23 cellular contexts compared by ENCODE assay signal in the genomic region with DNA sequence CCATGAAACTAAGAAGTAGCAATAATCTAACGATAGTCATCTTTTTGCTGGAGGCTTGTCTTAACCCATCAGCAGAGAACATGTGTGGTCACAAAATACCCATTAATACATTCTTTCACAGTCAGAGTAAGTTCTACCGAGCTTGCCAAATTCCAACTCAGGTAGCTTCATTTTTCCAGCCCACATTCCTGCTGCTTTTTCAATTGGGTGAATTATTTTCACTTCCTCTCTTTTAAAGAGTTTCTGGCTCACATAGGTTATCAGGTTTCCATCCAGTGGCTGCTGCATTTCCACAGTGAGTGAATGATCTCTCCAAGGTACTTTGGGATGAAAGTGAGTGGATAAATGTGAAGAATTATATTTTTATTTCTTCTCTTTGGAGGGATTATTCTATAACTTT.
DNase-seq lines count a peak whose midpoint lies in the region; ATAC-seq and TF ChIP-seq lines count a peak whose summit lies in the region.
"Had no signal": no experiment of that assay in that cellular context is flagged by ENCODE, and none has a peak within 500 bp of the region (broad histone marks: within the 10 kb centered on the region; RNA-seq: fewer than 3 reads in every experiment).

No MANE protein-coding gene starts in this region.

- H3K14ac ChIP-seq in neuronal stem cell (ENCODE audit: low read length) (no peak overlapping the region), trophoblast cell (ENCODE audit: low read length) (no peak overlapping the region)

- H2BK12ac ChIP-seq in neuronal stem cell (ENCODE audit: low read length) (no peak overlapping the region), trophoblast cell (ENCODE audit: low read length) (no peak overlapping the region)

- no CpG with 5 or more reads among the region's 2 CpGs for WGBS in neuronal stem cell (ENCODE audit: extremely low coverage in 2 of 2, insufficient read length in 2 of 2, insufficient replicate concordance in 1 of 2), 2 donors
- no CpG with 5 or more reads among the region's 2 CpGs for WGBS in trophoblast cell (ENCODE audit: extremely low coverage, insufficient coverage, insufficient read length)

- H2BK120ac ChIP-seq in neuronal stem cell (ENCODE audit: low read depth, low read length) (no peak overlapping the region), trophoblast cell (ENCODE audit: insufficient read depth, low read length, poor library complexity) (no peak overlapping the region)

- H4K8ac ChIP-seq in neuronal stem cell (ENCODE audit: low read depth, low read length) (no peak overlapping the region), trophoblast cell (ENCODE audit: low read depth, low read length) (no peak overlapping the region)

- H3K79me1 ChIP-seq in neuronal stem cell (ENCODE audit: low read depth, low read length) (no peaks in the 10 kb centered on the region), trophoblast cell (ENCODE audit: low read length) (no peaks in the 10 kb centered on the region)

- no peaks in the 10 kb centered on the region for H3K4me1 ChIP-seq in neuronal stem cell (ENCODE audit: control insufficient read depth in 2 of 2, insufficient read depth in 1 of 2, low read depth in 1 of 2, low read length in 2 of 2)
- H3K4me1 ChIP-seq in trophoblast cell (ENCODE audit: control insufficient read depth in 1 of 2, insufficient read depth in 2 of 2, low read length in 2 of 2) = no peaks in the 10 kb centered on the region
- H3K4me1 ChIP-seq: parathyroid adenoma, upper lobe of right lung had no signal

- TF ChIP-seq CTCF in epithelial cell of esophagus (IDR thresholded peaks at IDR 0.05; ENCODE audit: insufficient read depth, low read depth, low read length, missing control alignments) = no peak

- H2AK5ac ChIP-seq in neuronal stem cell (ENCODE audit: low read depth, low read length) (no peak overlapping the region), trophoblast cell (ENCODE audit: low read length) (no peak overlapping the region)

- no peak overlapping the region for H3K9ac ChIP-seq in neuronal stem cell (ENCODE audit: low read depth, low read length, poor library complexity)
- no peak overlapping the region for H3K9ac ChIP-seq in trophoblast cell (ENCODE audit: low read length)
- H3K9ac ChIP-seq: parathyroid adenoma had no signal

- no peak overlapping the region for H4K91ac ChIP-seq in neuronal stem cell (ENCODE audit: low read depth, low read length, poor library complexity)
- H4K91ac ChIP-seq in trophoblast cell (ENCODE audit: low read depth, low read length) = no peak overlapping the region

- H3K4me3 ChIP-seq in epithelial cell of esophagus (ENCODE audit: low read length) (no peak overlapping the region), neuronal stem cell (ENCODE audit: low read length in 2 of 2) (no peak overlapping the region), trophoblast cell (ENCODE audit: low read depth, low read length) (no peak overlapping the region)
- H3K4me3 ChIP-seq: HAP-1, upper lobe of right lung had no signal

- no peak for ATAC-seq in HG02571 (IDR thresholded peaks at IDR 0.05; ENCODE audit: unreplicated experiment)
- ATAC-seq: left ventricle myocardium superior, upper lobe of right lung had no signal

- no peak overlapping the region for H3K27ac ChIP-seq in neuronal stem cell (replicated peaks; ENCODE audit: low read length)
- H3K27ac ChIP-seq in trophoblast cell (ENCODE audit: low read depth, low read length) = no peak overlapping the region
- H3K27ac ChIP-seq: parathyroid adenoma, upper lobe of right lung had no signal

- H3K27me3 ChIP-seq in neuronal stem cell (ENCODE audit: control insufficient read depth in 3 of 3, insufficient read depth in 3 of 3, low read depth in 1 of 3, low read length in 3 of 3) (no peaks in the 10 kb centered on the region), trophoblast cell (ENCODE audit: insufficient read depth, low read length) (no peaks in the 10 kb centered on the region)
- H3K27me3 ChIP-seq: upper lobe of right lung had no signal

- H4K12ac ChIP-seq in trophoblast cell (ENCODE audit: low read depth, low read length) = no peak overlapping the region

- no peak overlapping the region for H2BK15ac ChIP-seq in neuronal stem cell (ENCODE audit: low read length)

- H3K4ac ChIP-seq in neuronal stem cell (ENCODE audit: low read length) (no peak overlapping the region), trophoblast cell (ENCODE audit: low read depth, low read length) (no peak overlapping the region)

- H2AFZ ChIP-seq in neuronal stem cell (ENCODE audit: low read length) (no peak overlapping the region), trophoblast cell (ENCODE audit: insufficient read depth, low read length, poor library complexity) (no peak overlapping the region)
- H2AFZ ChIP-seq: parathyroid adenoma had no signal

- H3K4me2 ChIP-seq in neuronal stem cell (ENCODE audit: insufficient read depth, low read length, poor library complexity, severe bottlenecking) (no peak overlapping the region), trophoblast cell (ENCODE audit: low read length) (no peak overlapping the region)

- H3K18ac ChIP-seq in neuronal stem cell (ENCODE audit: low read length) (no peak overlapping the region), trophoblast cell (ENCODE audit: low read length) (no peak overlapping the region)

- H3K23ac ChIP-seq in neuronal stem cell (ENCODE audit: low read depth, low read length, poor library complexity) = no peak overlapping the region
- no peak overlapping the region for H3K23ac ChIP-seq in trophoblast cell (ENCODE audit: low read length)

- DNase-seq in NCI-H2107 treated with DMSO at 0.1 percent for 48 hours (lab: John Stamatoyannopoulos, UW; ENCODE audit: unreplicated experiment) (peak; percentile 61), NCI-H2107 (lab: John Stamatoyannopoulos, UW) (no peak), epithelial cell of esophagus (ENCODE audit: low read depth) (peak; percentile 4), neuronal stem cell (ENCODE audit: low spot score) (peak; percentile 15), NCI-H526 treated with DMSO at 0.1 percent for 48 hours (lab: John Stamatoyannopoulos, UW) (no peak), trophoblast cell (no peak)
- DNase-seq: activated CD4-positive, alpha-beta memory T cell treated with anti-CD3 and anti-CD28 coated beads for 36 hours; activated CD4-positive, CD25-positive, alpha-beta regulatory T cell; activated effector memory CD4-positive, alpha-beta T cell treated with anti-CD3 and anti-CD28 coated beads, Interleukin-2, amount 50 U/mL, for 16 hours; activated T-cell treated with anti-CD3 and anti-CD28 coated beads for 4 hours; DND-41; glutamatergic neuron; KG1; left ventricle myocardium superior; NCI-H1694; NCI-H446 treated with DMSO at 0.1 percent for 48 hours; RPMI8226; T1000; upper lobe of right lung had no signal

- no peaks in the 10 kb centered on the region for H3K79me2 ChIP-seq in trophoblast cell (ENCODE audit: control insufficient read depth, insufficient read depth, low read length, poor library complexity)
- H3K79me2 ChIP-seq: parathyroid adenoma had no signal

- H2BK5ac ChIP-seq in neuronal stem cell (ENCODE audit: low read length) (no peak overlapping the region), trophoblast cell (ENCODE audit: low read depth, low read length, poor library complexity) (no peak overlapping the region)

- H3K9me3 ChIP-seq in neuronal stem cell (replicated peaks in 1 of 2; ENCODE audit: control insufficient read depth in 2 of 2, insufficient read depth in 1 of 2, low read depth in 1 of 2, low read length in 2 of 2) = no peaks in the 10 kb centered on the region
- no peaks in the 10 kb centered on the region for H3K9me3 ChIP-seq in trophoblast cell (ENCODE audit: insufficient read depth, low read depth, low read length)
- H3K9me3 ChIP-seq: HAP-1, upper lobe of right lung had no signal

- H3K36me3 ChIP-seq in neuronal stem cell (replicated peaks in 1 of 2; ENCODE audit: control insufficient read depth in 2 of 2, insufficient read depth in 2 of 2, low read length in 2 of 2) (no peaks in the 10 kb centered on the region), trophoblast cell (ENCODE audit: control insufficient read depth in 1 of 2, insufficient read depth in 2 of 2, low read length in 2 of 2) (no peaks in the 10 kb centered on the region)
- H3K36me3 ChIP-seq: HAP-1, upper lobe of right lung had no signal

TF ChIP-seq in PFSK-1, 5 proteins besides CTCF, POLR2A, EP300 and RAD21:
- no peak for TF ChIP-seq POLR2AphosphoS5 (IDR thresholded peaks at IDR 0.05; ENCODE audit: low read depth, low read length)
- TF ChIP-seq, protein P1, sequence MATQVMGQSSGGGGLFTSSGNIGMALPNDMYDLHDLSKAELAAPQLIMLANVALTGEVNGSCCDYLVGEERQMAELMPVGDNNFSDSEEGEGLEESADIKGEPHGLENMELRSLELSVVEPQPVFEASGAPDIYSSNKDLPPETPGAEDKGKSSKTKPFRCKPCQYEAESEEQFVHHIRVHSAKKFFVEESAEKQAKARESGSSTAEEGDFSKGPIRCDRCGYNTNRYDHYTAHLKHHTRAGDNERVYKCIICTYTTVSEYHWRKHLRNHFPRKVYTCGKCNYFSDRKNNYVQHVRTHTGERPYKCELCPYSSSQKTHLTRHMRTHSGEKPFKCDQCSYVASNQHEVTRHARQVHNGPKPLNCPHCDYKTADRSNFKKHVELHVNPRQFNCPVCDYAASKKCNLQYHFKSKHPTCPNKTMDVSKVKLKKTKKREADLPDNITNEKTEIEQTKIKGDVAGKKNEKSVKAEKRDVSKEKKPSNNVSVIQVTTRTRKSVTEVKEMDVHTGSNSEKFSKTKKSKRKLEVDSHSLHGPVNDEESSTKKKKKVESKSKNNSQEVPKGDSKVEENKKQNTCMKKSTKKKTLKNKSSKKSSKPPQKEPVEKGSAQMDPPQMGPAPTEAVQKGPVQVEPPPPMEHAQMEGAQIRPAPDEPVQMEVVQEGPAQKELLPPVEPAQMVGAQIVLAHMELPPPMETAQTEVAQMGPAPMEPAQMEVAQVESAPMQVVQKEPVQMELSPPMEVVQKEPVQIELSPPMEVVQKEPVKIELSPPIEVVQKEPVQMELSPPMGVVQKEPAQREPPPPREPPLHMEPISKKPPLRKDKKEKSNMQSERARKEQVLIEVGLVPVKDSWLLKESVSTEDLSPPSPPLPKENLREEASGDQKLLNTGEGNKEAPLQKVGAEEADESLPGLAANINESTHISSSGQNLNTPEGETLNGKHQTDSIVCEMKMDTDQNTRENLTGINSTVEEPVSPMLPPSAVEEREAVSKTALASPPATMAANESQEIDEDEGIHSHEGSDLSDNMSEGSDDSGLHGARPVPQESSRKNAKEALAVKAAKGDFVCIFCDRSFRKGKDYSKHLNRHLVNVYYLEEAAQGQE (IDR thresholded peaks at IDR 0.05; ENCODE audit: insufficient read depth in 1 of 2, low read depth in 2 of 2, low read length in 2 of 2) = peak; percentile 55 to 83; a peak in 3 of 4 replicates

Comparison
In these comparisons a context has a peak if more than half of its experiments do, and no peak if none do; other contexts are left out.
1. DNase-seq: peak in NCI-H2107 treated with DMSO at 0.1 percent for 48 hours (single experiment), epithelial cell of esophagus (single experiment) and neuronal stem cell (single experiment); none in NCI-H2107 (single experiment), NCI-H526 treated with DMSO at 0.1 percent for 48 hours (single experiment) and trophoblast cell (0 of 2).